ENCODE assay signal across 1 cellular context in the genomic region with DNA sequence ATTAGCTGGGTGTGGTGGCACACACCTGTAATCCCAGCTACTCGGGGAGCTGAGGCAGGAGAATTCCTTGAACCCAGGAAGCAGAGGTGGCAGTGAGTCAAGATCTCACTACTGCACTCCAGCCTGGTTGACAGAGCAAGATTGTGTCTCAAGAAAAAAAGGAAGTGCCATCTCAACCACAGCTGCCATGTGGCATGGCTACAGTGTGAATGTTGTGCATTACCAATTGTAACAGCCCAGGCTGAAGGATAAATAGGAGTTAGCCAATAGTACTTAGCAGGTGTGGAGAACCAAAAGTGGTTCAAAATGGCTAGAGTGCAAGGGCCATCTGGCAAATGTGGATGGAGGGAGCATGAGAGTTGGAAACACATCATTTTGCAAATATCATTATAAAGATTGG.
TF ChIP-seq lines count a peak whose summit lies in the region.

No MANE protein-coding gene starts in this region.

TF ChIP-seq in A549, 52 proteins besides CTCF, POLR2A, EP300 and RAD21 (continued from another document):
- TF ChIP-seq, protein P1, sequence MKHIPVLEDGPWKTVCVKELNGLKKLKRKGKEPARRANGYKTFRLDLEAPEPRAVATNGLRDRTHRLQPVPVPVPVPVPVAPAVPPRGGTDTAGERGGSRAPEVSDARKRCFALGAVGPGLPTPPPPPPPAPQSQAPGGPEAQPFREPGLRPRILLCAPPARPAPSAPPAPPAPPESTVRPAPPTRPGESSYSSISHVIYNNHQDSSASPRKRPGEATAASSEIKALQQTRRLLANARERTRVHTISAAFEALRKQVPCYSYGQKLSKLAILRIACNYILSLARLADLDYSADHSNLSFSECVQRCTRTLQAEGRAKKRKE (CRISPR knock-in tag; IDR thresholded peaks at IDR 0.05; ENCODE audit: low read depth): no peak
- TF ChIP-seq BHLHE40 (IDR thresholded peaks at IDR 0.05; ENCODE audit: low read depth, low read length) (no peak), NPAS2 (CRISPR knock-in tag; IDR thresholded peaks at IDR 0.05; ENCODE audit: borderline replicate concordance) (no peak), NFE2L2 (conservative IDR thresholded peaks at IDR 0.05; ENCODE audit: low read length) (no peak), EHMT2 (IDR thresholded peaks at IDR 0.05; ENCODE audit: low read depth) (no peak), RCOR1 (IDR thresholded peaks at IDR 0.05; ENCODE audit: low read depth, low read length) (no peak)
